In the genomic region with DNA sequence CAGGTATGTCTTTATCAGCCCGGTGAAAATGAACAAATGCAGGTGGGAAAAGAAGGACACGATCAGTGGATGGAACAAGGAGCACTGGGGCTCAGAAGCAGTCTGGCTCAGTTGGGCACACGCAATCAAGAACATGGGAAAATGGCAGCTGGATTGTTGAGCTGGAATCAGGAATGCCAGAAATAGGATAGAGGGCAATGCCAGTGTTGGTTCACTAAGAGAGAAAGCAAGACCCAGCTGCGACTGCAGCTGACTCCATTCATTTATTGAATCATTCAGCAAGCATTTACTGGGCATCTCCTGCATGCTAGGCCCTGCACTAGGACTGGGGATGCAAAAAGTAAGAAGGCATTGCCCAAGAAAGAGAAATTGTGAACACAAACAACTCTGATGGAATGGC, we compare ENCODE assay signal across 32 cellular contexts. TPM values are rescaled to one million over a fixed set of nuclear protein-coding genes. Genes with fewer than 3 reads are reported as not detected.
"Had no signal": no experiment of that assay in that cellular context is flagged by ENCODE, and none has a peak within 500 bp of the region (broad histone marks: within the 10 kb centered on the region; RNA-seq: fewer than 3 reads in every experiment).

No MANE protein-coding gene starts in this region.

- H3K27me3 ChIP-seq: esophagus muscularis mucosa, foreskin keratinocyte, gastroesophageal sphincter had no signal

- ATAC-seq: activated CD4-positive, CD25-positive, alpha-beta regulatory T cell treated with anti-CD3 and anti-CD28 coated beads, Interleukin-2, amount 50 U/mL, for 24 hours; activated CD8-positive, alpha-beta T cell treated with anti-CD3 and anti-CD28 coated beads for 36 hours; activated T-cell treated with anti-CD3 and anti-CD28 coated beads, Interleukin-2, amount 50 U/mL, for 4 hours; activated T-helper 17 cell treated with anti-CD3 and anti-CD28 coated beads, Interleukin-2, amount 50 U/mL, for 72 hours; effector memory CD8-positive, alpha-beta T cell; foreskin keratinocyte; gastroesophageal sphincter; T-helper 17 cell had no signal

- FAIRE-seq: astrocyte, colon had no signal

- H3K4me1 ChIP-seq: gastroesophageal sphincter had no signal

- H3K4me3 ChIP-seq: esophagus muscularis mucosa, gastroesophageal sphincter had no signal

- H3K27ac ChIP-seq: esophagus muscularis mucosa, foreskin keratinocyte, gastroesophageal sphincter, WERI-Rb-1 had no signal

- H3K9me3 ChIP-seq: esophagus muscularis mucosa, gastroesophageal sphincter had no signal

- H3K36me3 ChIP-seq: esophagus muscularis mucosa, gastroesophageal sphincter, WERI-Rb-1 had no signal

- DNase-seq: activated B cell treated with CpG ODN at 0.5 μM for 24 hours; activated CD4-positive, alpha-beta T cell treated with anti-CD3 and anti-CD28 coated beads for 48 hours; activated CD4-positive, alpha-beta T cell treated with anti-CD3 and anti-CD28 coated beads, Interleukin-2, amount 50 U/mL, for 1 hour; activated CD4-positive, alpha-beta T cell treated with anti-CD3 and anti-CD28 coated beads, Interleukin-2, amount 50 U/mL, for 48 hours; activated CD8-positive, alpha-beta memory T cell treated with anti-CD3 and anti-CD28 coated beads for 24 hours; activated CD8-positive, alpha-beta T cell treated with anti-CD3 and anti-CD28 coated beads for 36 hours; activated effector memory CD4-positive, alpha-beta T cell treated with Interleukin-2 at 50 U/mL for 16 hours; activated gamma-delta T cell treated with Interleukin-2 at 50 U/mL for 16 hours; activated naive CD4-positive, alpha-beta T cell treated with anti-CD3 and anti-CD28 coated beads, Interleukin-2, amount 50 U/mL, for 16 hours; activated naive CD4-positive, alpha-beta T cell treated with Interleukin-2 at 50 U/mL for 16 hours; activated T-cell treated with anti-CD3 and anti-CD28 coated beads, Interleukin-2, amount 50 U/mL, for 4 hours; amniotic stem cell; anterior cingulate cortex; caudate nucleus; cortex of kidney; dermis blood vessel endothelial cell; effector CD4-positive, alpha-beta T cell; effector memory CD8-positive, alpha-beta T cell; erythroblast; foreskin keratinocyte; T-helper 1 cell; T-helper 17 cell; T1000; WERI-Rb-1 had no signal

RNA-seq across cellular contexts. Expression of a gene that starts 13.6 kb away (rescaled TPM):
- total RNA-seq: activated B cell treated with CpG ODN at 0.5 μM for 24 hours; activated CD8-positive, alpha-beta T cell treated with anti-CD3 and anti-CD28 coated beads for 36 hours; activated T-helper 17 cell treated with anti-CD3 and anti-CD28 coated beads, Interleukin-2, amount 50 U/mL, for 72 hours; astrocyte; chondrocyte; dermis blood vessel endothelial cell; foreskin keratinocyte; gastroesophageal sphincter; glomerular endothelial cell; T-helper 17 cell had no signal
- polyA plus RNA-seq: foreskin keratinocyte had no signal
